Comparison of ENCODE assay signal across 23 cellular contexts in genomic region chr12:29133680-29134079, GRCh38. TPM values are rescaled to one million over a fixed set of nuclear protein-coding genes. Genes with fewer than 3 reads are reported as not detected.
DNase-seq lines count a peak whose midpoint lies in the region; ATAC-seq, FAIRE-seq and TF ChIP-seq lines count a peak whose summit lies in the region.
"Had no signal": no experiment of that assay in that cellular context is flagged by ENCODE, and none has a peak within 500 bp of the region (broad histone marks: within the 10 kb centered on the region; RNA-seq: fewer than 3 reads in every experiment).

No MANE protein-coding gene starts in this region.

- H3K36me3 ChIP-seq in IMR-90 (ENCODE audit: control insufficient read depth, insufficient read depth, low read length) (no peaks in the 10 kb centered on the region), astrocyte (ENCODE audit: insufficient read depth, low read length) (no peaks in the 10 kb centered on the region)
- H3K36me3 ChIP-seq: BE2C, HAP-1 had no signal

- no peak for TF ChIP-seq RAD21 in IMR-90 (IDR thresholded peaks at IDR 0.05; ENCODE audit: low read length)

- H3K4me1 ChIP-seq in IMR-90 (ENCODE audit: control insufficient read depth, insufficient read depth, low read length) (peaks cover 5% of the 10 kb centered on the region), astrocyte (ENCODE audit: insufficient read depth, low read length) (peaks cover 6% of the 10 kb centered on the region)
- H3K4me1 ChIP-seq: HAP-1 had no signal

- H3K4me3 ChIP-seq in IMR-90 (ENCODE audit: insufficient read depth, low read depth, low read length) = no peak overlapping the region
- no peak overlapping the region for H3K4me3 ChIP-seq in astrocyte (ENCODE audit: insufficient read depth, low read depth, low read length)
- H3K4me3 ChIP-seq: GM23248, HAP-1 had no signal

- peak overlapping the region; percentile 80 for H2BK20ac ChIP-seq in IMR-90 (ENCODE audit: low read depth, low read length)

- peak overlapping the region; percentile 48 for H2AFZ ChIP-seq in IMR-90 (replicated peaks; ENCODE audit: low read length, poor library complexity)
- no peak overlapping the region for H2AFZ ChIP-seq in astrocyte (ENCODE audit: low read depth, low read length)
- H2AFZ ChIP-seq: GM23248 had no signal

- peak overlapping the region; percentile 42; the same call in 1 of the 3 replicates for H2BK15ac ChIP-seq in IMR-90 (ENCODE audit: low read depth, low read length)

- TF ChIP-seq CTCF in IMR-90 (conservative IDR thresholded peaks at IDR 0.05; ENCODE audit: low read depth, low read length) (no peak), astrocyte (IDR thresholded peaks at IDR 0.05; ENCODE audit: insufficient read depth, low read depth, low read length) (no peak), mesothelial cell of epicardium (IDR thresholded peaks at IDR 0.05; ENCODE audit: unreplicated experiment) (no peak)

- H2BK5ac ChIP-seq in IMR-90 (ENCODE audit: low read depth, low read length, poor library complexity, severe bottlenecking) = peak overlapping the region; percentile 18

- no peaks in the 10 kb centered on the region for H3K9me1 ChIP-seq in IMR-90 (ENCODE audit: insufficient read depth, low read length)

- no CpG with 5 or more reads among the region's 4 CpGs for WGBS in IMR-90 (ENCODE audit: extremely low coverage in 2 of 2, insufficient read length in 1 of 2), 2 experiments

- H3K79me2 ChIP-seq in astrocyte (ENCODE audit: insufficient read depth, low read length) = no peaks in the 10 kb centered on the region

- peak overlapping the region; percentile 25; the same call in 1 of the 2 replicates for H4K5ac ChIP-seq in IMR-90 (ENCODE audit: low read depth, low read length)

- H3K27me3 ChIP-seq in IMR-90 (ENCODE audit: control insufficient read depth, insufficient read depth, low read length) (no peaks in the 10 kb centered on the region; the same call in none of the 2 replicates), astrocyte (ENCODE audit: insufficient read depth, low read length) (no peaks in the 10 kb centered on the region)
- H3K27me3 ChIP-seq: BE2C had no signal

- peak overlapping the region; percentile 83 for H3K4ac ChIP-seq in IMR-90 (ENCODE audit: low read depth, low read length)

- H3K14ac ChIP-seq in IMR-90 (replicated peaks; ENCODE audit: low read depth, low read length) = peak overlapping the region; percentile 91

- H3K9ac ChIP-seq in IMR-90 (ENCODE audit: low read depth, low read length) (no peak overlapping the region), astrocyte (ENCODE audit: low read length) (no peak overlapping the region)
- H3K9ac ChIP-seq: GM23248, SK-N-SH had no signal

- H3K4me2 ChIP-seq in IMR-90 (ENCODE audit: low read depth, low read length) (no peak overlapping the region), astrocyte (ENCODE audit: low read length) (no peak overlapping the region)
- H3K4me2 ChIP-seq: SK-N-SH had no signal

- no peaks in the 10 kb centered on the region for H3K36me3 Mint-ChIP-seq in astrocyte (ENCODE audit: low read depth, unreplicated experiment)
- H3K36me3 Mint-ChIP-seq in mesothelial cell of epicardium = no peaks in the 10 kb centered on the region
- H3K36me3 Mint-ChIP-seq: CD14-positive monocyte had no signal

- peak overlapping the region; percentile 29; the same call in 1 of the 2 replicates for H2AK5ac ChIP-seq in IMR-90 (ENCODE audit: low read depth, low read length)

- H3K9me3 ChIP-seq in IMR-90 (ENCODE audit: control insufficient read depth, insufficient read depth, low read length) = no peaks in the 10 kb centered on the region
- H3K9me3 ChIP-seq in astrocyte (ENCODE audit: insufficient read depth, low read depth, low read length) = no peaks in the 10 kb centered on the region
- H3K9me3 ChIP-seq: BE2C, HAP-1, SK-N-SH had no signal

- no peaks in the 10 kb centered on the region for H4K20me1 ChIP-seq in IMR-90 (ENCODE audit: insufficient read depth, low read length)
- no peaks in the 10 kb centered on the region for H4K20me1 ChIP-seq in astrocyte (ENCODE audit: insufficient read depth, low read length)

- ATAC-seq in IMR-90 (ENCODE audit: low read depth) (no peak), HG03460 (IDR thresholded peaks at IDR 0.05; ENCODE audit: unreplicated experiment) (no peak)

- H3K27ac ChIP-seq in IMR-90 (ENCODE audit: insufficient read depth, low read length) (no peak overlapping the region), astrocyte (ENCODE audit: low read depth, low read length) (peak overlapping the region; percentile 42)
- H3K27ac ChIP-seq: GM23248 had no signal

- dilution Hi-C loops in IMR-90 (cut with HindIII; ENCODE audit: low sequenced_read_pairs, unreplicated experiment) = no loop called here

- peak overlapping the region; percentile 59; the same call in 1 of the 2 replicates for H3K23ac ChIP-seq in IMR-90 (ENCODE audit: low read depth, low read length)

- peak overlapping the region in 1 of 2 experiments; percentile 60; a peak in 2 of 4 replicates for H4K8ac ChIP-seq in IMR-90 (ENCODE audit: low read depth in 2 of 2, low read length in 2 of 2)

- H3K18ac ChIP-seq in IMR-90 (ENCODE audit: low read depth, low read length) = peak overlapping the region; percentile 47

- no peak for FAIRE-seq in astrocyte (lab: Jason Lieb, UNC)
- FAIRE-seq: RCC 7860 had no signal

- H3K79me1 ChIP-seq in IMR-90 (ENCODE audit: low read depth in 1 of 2, low read length in 2 of 2) = no peaks in the 10 kb centered on the region

- DNase-seq in IMR-90 = no peak
- no peak for DNase-seq in astrocyte (ENCODE audit: low read depth)
- DNase-seq in mesothelial cell of epicardium (ENCODE audit: low spot score in 2 of 2, unreplicated experiment in 2 of 2) = no peak
- DNase-seq in DMS 273 treated with DMSO at 0.1 percent for 48 hours (lab: John Stamatoyannopoulos, UW) = no peak
- DNase-seq in HPDE6-E6E7 (ENCODE audit: extremely low spot score) = no peak
- no peak for DNase-seq in A172 (ENCODE audit: low spot score)
- DNase-seq: BE2C; Calu3; CD8-positive, alpha-beta memory T cell; DMS153; DND-41; GM23248; NCI-H1105; NCI-H1436 treated with DMSO at 0.1 percent for 48 hours; NCI-H187 treated with DMSO at 0.1 percent for 48 hours; NCI-H446; NCI-H524 treated with DMSO at 0.1 percent for 48 hours; NCI-H774; SK-N-SH had no signal

- H3K27ac Mint-ChIP-seq in astrocyte (ENCODE audit: unreplicated experiment) (no peak overlapping the region), mesothelial cell of epicardium (peak overlapping the region; percentile 35)
- H3K27ac Mint-ChIP-seq: CD14-positive monocyte; CD8-positive, alpha-beta memory T cell had no signal

- no peak for TF ChIP-seq POLR2A in IMR-90 (IDR thresholded peaks at IDR 0.05; ENCODE audit: low read depth, low read length)

- in situ Hi-C loops in IMR-90 (cut with MboI; ENCODE audit: low sequenced_read_pairs) = no loop called here

- H3K9me3 Mint-ChIP-seq in astrocyte (ENCODE audit: unreplicated experiment) = peaks cover 6% of the 10 kb centered on the region
- peaks cover 3% of the 10 kb centered on the region for H3K9me3 Mint-ChIP-seq in mesothelial cell of epicardium
- H3K9me3 Mint-ChIP-seq: CD8-positive, alpha-beta memory T cell had no signal

- peak overlapping the region; percentile 81 for H2AK9ac ChIP-seq in IMR-90 (replicated peaks; ENCODE audit: low read depth, low read length, poor library complexity)

- H3K4me3 Mint-ChIP-seq in astrocyte (ENCODE audit: unreplicated experiment) (no peak overlapping the region), mesothelial cell of epicardium (no peak overlapping the region)
- H3K4me3 Mint-ChIP-seq: CD14-positive monocyte; CD8-positive, alpha-beta memory T cell had no signal

- peak overlapping the region; percentile 43; the same call in 1 of the 2 replicates for H4K91ac ChIP-seq in IMR-90 (ENCODE audit: insufficient read depth, low read depth, low read length)

- no peak overlapping the region for H3K56ac ChIP-seq in IMR-90 (ENCODE audit: extremely low read depth, insufficient read depth, low read length)

- intact Hi-C loops in IMR-90 (cut with micrococcal nuclease) = no loop called here

- peak overlapping the region; percentile 92 for H2BK120ac ChIP-seq in IMR-90 (ENCODE audit: low read depth, low read length)

- no TSS peak for BruUV-seq in IMR-90 (replicated peaks; lab: Mats Ljungman, UMichigan)

- H3K4me1 Mint-ChIP-seq in astrocyte (ENCODE audit: low read depth, unreplicated experiment) (peaks cover 6% of the 10 kb centered on the region), mesothelial cell of epicardium (peaks cover 14% of the 10 kb centered on the region)
- H3K4me1 Mint-ChIP-seq: CD8-positive, alpha-beta memory T cell had no signal

- H3K27me3 Mint-ChIP-seq in astrocyte (ENCODE audit: low read depth, unreplicated experiment) = no peaks in the 10 kb centered on the region
- H3K27me3 Mint-ChIP-seq in mesothelial cell of epicardium (ENCODE audit: low read depth) = no peaks in the 10 kb centered on the region

- CTCF ChIA-PET in IMR-90 (lab: Yijun Ruan, JAX) = interaction anchor here (0.6 kb wide), 1 partner anchor 110 kb away, joined by 8 read pairs; no protein-coding TSS in a partner anchor

- POLR2A ChIA-PET in IMR-90 (lab: Charles Lee; ENCODE audit: unreplicated experiment) = no interaction called here

TF ChIP-seq in IMR-90, 13 proteins besides CTCF, POLR2A, EP300 and RAD21 (continues in another document):
- no peak for TF ChIP-seq BHLHE40 (IDR thresholded peaks at IDR 0.05; ENCODE audit: low read depth, low read length)
- TF ChIP-seq MAZ (IDR thresholded peaks at IDR 0.05; ENCODE audit: borderline replicate concordance, low read depth, low read length) = no peak
- TF ChIP-seq SMC3 (IDR thresholded peaks at IDR 0.05; ENCODE audit: low read depth, low read length) = no peak
- no peak for TF ChIP-seq RFX5 (IDR thresholded peaks at IDR 0.05; ENCODE audit: low read depth, low read length)
- TF ChIP-seq USF2 (IDR thresholded peaks at IDR 0.05; ENCODE audit: low read depth, low read length) = no peak

RNA-seq across cellular contexts. Expression of gene FAR2, which starts 15.4 kb away (rescaled TPM):
- total RNA-seq in IMR-90 (2012; rRNA removed) = 1.1 and 2.0 TPM in 2 replicates
- polyA plus RNA-seq in IMR-90 (2012; rRNA removed) = 0.89 and 1.1 TPM in 2 replicates
- 0.27 and 0.30 TPM in 2 replicates for polyA plus RNA-seq in IMR-90 (2012; cell fraction: cytosol; rRNA removed)
- polyA plus RNA-seq in IMR-90 (2012; cell fraction: nucleus; rRNA removed; ENCODE audit: low replicate concordance) = 0.99 and 1.6 TPM in 2 replicates
- 3.3 and 3.9 TPM in 2 replicates for total RNA-seq in astrocyte
- 7.0 to 7.4 TPM (median 7.2 TPM) in 3 replicates for total RNA-seq in mesothelial cell of epicardium
- 6.6 and 13.9 TPM in 2 replicates for total RNA-seq in A172 (2014; rRNA removed; shearing (Covaris generic))
